Comparison of ENCODE assay signal across 8 cellular contexts in genomic region chr12:64669270-64669842, GRCh38. TPM values are rescaled to one million over a fixed set of nuclear protein-coding genes. Genes with fewer than 3 reads are reported as not detected.
A peak's percentile ranks its signal among the peaks of the same experiment; 100 is the strongest.
DNase-seq lines count a peak whose midpoint lies in the region; ATAC-seq and TF ChIP-seq lines count a peak whose summit lies in the region.

No MANE protein-coding gene starts in this region.

- 0 to 6% (median 4%) methylated on average over 10 of the region's 10 CpGs for WGBS in spleen, 5 donors

- TF ChIP-seq POLR2A in spleen (IDR thresholded peaks at IDR 0.05): no peak

- H3K4me3 ChIP-seq in GM06990 (replicated peaks; ENCODE audit: low read depth, low read length): peak overlapping the region; percentile 64
- peak overlapping the region; percentile 4 to 65 (median 28) for H3K4me3 ChIP-seq in spleen

- H3K4me1 ChIP-seq in spleen: peaks cover 79 to 100% (median 100%) of the 10 kb centered on the region in 6 donors

- no peak for TF ChIP-seq CTCF in GM06990 (IDR thresholded peaks at IDR 0.05; ENCODE audit: insufficient read depth, low read length, poor library complexity, severe bottlenecking)
- TF ChIP-seq CTCF in spleen (IDR thresholded peaks at IDR 0.05 in 8 of 11, conservative IDR thresholded peaks at IDR 0.05 in 3 of 11): no peak

- H3K9me3 ChIP-seq in spleen: no peaks in the 10 kb centered on the region

- H3K27ac ChIP-seq in spleen: peak overlapping the region; percentile 76 to 93 (median 85)

- ATAC-seq in GM21381 (IDR thresholded peaks at IDR 0.05; ENCODE audit: unreplicated experiment) (peak; percentile 75), HG03575 (IDR thresholded peaks at IDR 0.05; ENCODE audit: extremely low read depth, insufficient number of reproducible peaks, low FRiP score, unreplicated experiment) (peak; percentile 80), Right ventricle myocardium inferior (peak; percentile 29)
- ATAC-seq in activated CD4-positive, CD25-positive, alpha-beta regulatory T cell treated with anti-CD3 and anti-CD28 coated beads, Interleukin-2, amount 50 U/mL, for 24 hours: peak; percentile 77 to 82

- H3K36me3 ChIP-seq in GM06990 (ENCODE audit: control insufficient read depth, insufficient read depth, low read length) (no peaks in the 10 kb centered on the region; the same call in 1 of the 2 replicates), spleen (no peaks in the 10 kb centered on the region)

- intact Hi-C loops in Right ventricle myocardium inferior (cut with DNase I) (loop anchor here (5.0 kb wide), 1 partner anchor 42 kb away; no protein-coding TSS in a partner anchor), spleen (cut with DNase I; ENCODE audit: low total_unique reads) (no loop called here)

- DNase-seq in GM06990 (ENCODE audit: extremely low read depth, insufficient read length) (peak; percentile 68), Right ventricle myocardium inferior (ENCODE audit: missing footprints) (peak; percentile 82), spleen (peak; percentile 91), NCI-H524 treated with DMSO at 0.1 percent for 48 hours (lab: John Stamatoyannopoulos, UW) (no peak), NCI-H1048 (lab: John Stamatoyannopoulos, UW) (no peak)

- no peaks in the 10 kb centered on the region for H3K27me3 ChIP-seq in GM06990 (replicated peaks; ENCODE audit: control insufficient read depth, insufficient read depth, low read length)
- H3K27me3 ChIP-seq in spleen (replicated peaks in 1 of 7): no peaks in the 10 kb centered on the region

RNA-seq across cellular contexts. Expression of gene RASSF3, which starts 59.1 kb away (rescaled TPM):
- total RNA-seq in Right ventricle myocardium inferior: 123 TPM
- total RNA-seq in spleen: 100 to 1,000 TPM in 3 of 7 donors, 10 to 100 TPM in 4; 69.1 to 120 (median 97.0) TPM
- 10 to 100 TPM; 31.0 to 51.5 (median 31.8) TPM for polyA plus RNA-seq in spleen

Comparison
In these comparisons a context has a peak if more than half of its experiments do, and no peak if none do; other contexts are left out.
1. DNase-seq: peak in GM06990 (single experiment), Right ventricle myocardium inferior (single experiment) and spleen (single experiment); none in NCI-H524 treated with DMSO at 0.1 percent for 48 hours (single experiment) and NCI-H1048 (single experiment).
2. ATAC-seq: peak in every context shown above with its lines; median percentile 80 in HG03575; 80 in activated CD4-positive, CD25-positive, alpha-beta regulatory T cell treated with anti-CD3 and anti-CD28 coated beads, Interleukin-2, amount 50 U/mL, for 24 hours; 75 in GM21381; 29 in Right ventricle myocardium inferior.